Comparison of ENCODE assay signal across 17 cellular contexts in genomic region chr18:40133253-40133652, GRCh38.
DNase-seq lines count a peak whose midpoint lies in the region; ATAC-seq, FAIRE-seq and TF ChIP-seq lines count a peak whose summit lies in the region.
"Had no signal": no experiment of that assay in that cellular context is flagged by ENCODE, and none has a peak within 500 bp of the region (broad histone marks: within the 10 kb centered on the region; RNA-seq: fewer than 3 reads in every experiment).

No MANE protein-coding gene starts in this region.

- no peak overlapping the region for H3K18ac ChIP-seq in mesendoderm (ENCODE audit: low read length)

- H3K79me1 ChIP-seq in mesendoderm (ENCODE audit: low read length), result no peaks in the 10 kb centered on the region

- no peak overlapping the region for H2BK15ac ChIP-seq in mesendoderm (replicated peaks; ENCODE audit: low read depth)

- H3K27me3 ChIP-seq in GM23338 (ENCODE audit: insufficient read depth), result no peaks in the 10 kb centered on the region
- H3K27me3 ChIP-seq in GM12878 (replicated peaks in 1 of 2; ENCODE audit: control insufficient read depth in 2 of 2, insufficient read depth in 2 of 2, low read length in 1 of 2), result no peaks in the 10 kb centered on the region
- no peaks in the 10 kb centered on the region for H3K27me3 ChIP-seq in mesendoderm (ENCODE audit: insufficient read depth, low read length, poor library complexity)
- H3K27me3 ChIP-seq: BE2C had no signal

- no peak overlapping the region for H2AK5ac ChIP-seq in mesendoderm (ENCODE audit: low read length)

- no peak overlapping the region for H2BK120ac ChIP-seq in mesendoderm (ENCODE audit: low read depth, low read length)

- no peak overlapping the region for H3K4me2 ChIP-seq in GM23338
- H3K4me2 ChIP-seq in GM12878 (ENCODE audit: control insufficient read depth, insufficient read depth), result no peak overlapping the region
- no peak overlapping the region for H3K4me2 ChIP-seq in mesendoderm (ENCODE audit: low read length)
- H3K4me2 ChIP-seq: A549 had no signal

- TF ChIP-seq POLR2A in GM12878 (IDR thresholded peaks at IDR 0.05; ENCODE audit: low read depth, low read length), result no peak

- no peak overlapping the region for H2AFZ ChIP-seq in GM23338
- H2AFZ ChIP-seq in GM12878 (ENCODE audit: control insufficient read depth, low read depth, low read length), result no peak overlapping the region

- no peak overlapping the region for H3K9ac ChIP-seq in GM12878 (ENCODE audit: control insufficient read depth, insufficient read depth, low read length)
- H3K9ac ChIP-seq in mesendoderm (ENCODE audit: low read length), result no peak overlapping the region

- no peaks in the 10 kb centered on the region; the same call in 1 of the 3 replicates for H3K9me3 ChIP-seq in GM12878 (replicated peaks; ENCODE audit: control insufficient read depth, insufficient read depth, low read length)
- H3K9me3 ChIP-seq: A549, BE2C had no signal

- TF ChIP-seq EP300 in GM12878 (IDR thresholded peaks at IDR 0.05; ENCODE audit: borderline replicate concordance in 1 of 2, control insufficient read depth in 1 of 2, low read depth in 2 of 2, low read length in 2 of 2), result 0 out of 4 replicates have a peak, but pooled peaks of 1 of the 2 experiments have one; percentile 12

- H2BK5ac ChIP-seq in mesendoderm (ENCODE audit: low read length), result no peak overlapping the region

- 22% methylated on average over 2 of the region's 2 CpGs for WGBS in GM12878 (ENCODE audit: insufficient coverage, insufficient replicate concordance, low lambda C conversion rate, missing lambda C conversion rate)
- no CpG with 5 or more reads among the region's 2 CpGs for WGBS in mesendoderm (ENCODE audit: extremely low coverage, insufficient coverage, low lambda C conversion rate)

- RAD21 ChIA-PET in GM12878 (lab: Charles Lee; ENCODE audit: unreplicated experiment), result interaction anchor here (0.6 to 3.3 kb wide), 3 partner anchors 23 to 99 kb away, joined by 3 to 19 read pairs (median 6); no protein-coding TSS in a partner anchor

- no peak overlapping the region for H3K27ac Mint-ChIP-seq in GM23338
- H3K27ac Mint-ChIP-seq: CD4-positive, alpha-beta memory T cell had no signal

- POLR2A ChIA-PET in GM12878 (lab: Charles Lee), result interaction anchor here (1.5 to 1.7 kb wide), 3 partner anchors 10 to 24 kb away, joined by 5 to 7 read pairs (median 6); no protein-coding TSS in a partner anchor

- peaks cover 5% of the 10 kb centered on the region; the same call in 1 of the 2 replicates for H3K36me3 ChIP-seq in GM23338 (ENCODE audit: insufficient read depth)
- no peaks in the 10 kb centered on the region for H3K36me3 ChIP-seq in GM12878 (ENCODE audit: control insufficient read depth in 2 of 2, insufficient read depth in 2 of 2, low read length in 1 of 2)
- H3K36me3 ChIP-seq in mesendoderm (ENCODE audit: control insufficient read depth, insufficient read depth, low read length), result no peaks in the 10 kb centered on the region
- H3K36me3 ChIP-seq: BE2C had no signal

- H3K9me3 Mint-ChIP-seq in GM23338, result peaks cover 49% of the 10 kb centered on the region

- peaks cover 2% of the 10 kb centered on the region for H3K27me3 Mint-ChIP-seq in GM23338 (ENCODE audit: insufficient read depth, low read depth, poor library complexity)
- H3K27me3 Mint-ChIP-seq: CD4-positive, alpha-beta memory T cell had no signal

- H3K4me3 Mint-ChIP-seq in GM23338, result no peak overlapping the region
- H3K4me3 Mint-ChIP-seq: CD4-positive, alpha-beta memory T cell had no signal

- CTCF ChIA-PET in GM12878 (lab: Yijun Ruan, JAX), result interaction anchor here (1.6 kb wide), 1 partner anchor 13 kb away, joined by 6 read pairs; no protein-coding TSS in a partner anchor

- DNase-seq in GM23338 (ENCODE audit: low spot score) (peak; percentile 24), NCI-H146 treated with DMSO at 0.1 percent for 48 hours (lab: John Stamatoyannopoulos, UW; ENCODE audit: unreplicated experiment) (peak; percentile 95), GM12878 (ENCODE audit: low read depth, low spot score) (no peak), mesendoderm (peak; percentile 38), NCI-H774 (lab: John Stamatoyannopoulos, UW) (no peak), GM13976 (ENCODE audit: low spot score) (no peak)
- DNase-seq: BE2C; CD4-positive, alpha-beta memory T cell; DMS79; IMR-90 had no signal

- H3K23ac ChIP-seq in mesendoderm (ENCODE audit: low read length), result no peak overlapping the region

- H3K4ac ChIP-seq in mesendoderm (ENCODE audit: low read depth, low read length), result no peak overlapping the region

- no peaks in the 10 kb centered on the region for H3F3A ChIP-seq in GM23338 (replicated peaks; ENCODE audit: low read depth)

- TF ChIP-seq RAD21 in GM12878 (IDR thresholded peaks at IDR 0.05; ENCODE audit: insufficient read depth, low read depth, low read length), result no peak

- no peak for TF ChIP-seq CTCF in GM23338 (conservative IDR thresholded peaks at IDR 0.05; ENCODE audit: low read depth in 2 of 2)
- no peak for TF ChIP-seq CTCF in GM12878 (IDR thresholded peaks at IDR 0.05 in 2 of 3, conservative IDR thresholded peaks at IDR 0.05 in 1 of 3; ENCODE audit: control insufficient read depth in 2 of 3, extremely low read depth in 1 of 3, insufficient read depth in 1 of 3, low read depth in 3 of 3, low read length in 3 of 3)
- TF ChIP-seq CTCF in GM13976 (IDR thresholded peaks at IDR 0.05; ENCODE audit: borderline replicate concordance, control extremely low read depth, extremely low read depth, insufficient read depth, missing control alignments), result no peak

- no TSS peak for BruUV-seq in GM12878 (replicated peaks; lab: Mats Ljungman, UMichigan)

- H3K4me1 Mint-ChIP-seq in GM23338, result no peaks in the 10 kb centered on the region
- H3K4me1 Mint-ChIP-seq: CD4-positive, alpha-beta memory T cell had no signal

- H3K4me3 ChIP-seq in GM23338, result no peak overlapping the region
- H3K4me3 ChIP-seq in GM12878, result no peak overlapping the region
- H3K4me3 ChIP-seq in mesendoderm (ENCODE audit: low read length), result peak overlapping the region; percentile 5
- H3K4me3 ChIP-seq: A549 had no signal

- H4K5ac ChIP-seq in mesendoderm (ENCODE audit: low read length), result no peak overlapping the region

- H3K36me3 Mint-ChIP-seq in GM23338 (ENCODE audit: low read depth), result peaks cover 34% of the 10 kb centered on the region
- H3K36me3 Mint-ChIP-seq: CD4-positive, alpha-beta memory T cell had no signal

- no peak overlapping the region for H3K56ac ChIP-seq in mesendoderm (ENCODE audit: low read length)

- no peak for ATAC-seq in GM23338
- ATAC-seq in GM12878, result peak; percentile 70
- no peak for ATAC-seq in GM19023 (IDR thresholded peaks at IDR 0.05; ENCODE audit: unreplicated experiment)
- ATAC-seq: A549, HCT116 had no signal

- H4K8ac ChIP-seq in mesendoderm (ENCODE audit: low read depth, low read length), result no peak overlapping the region

- peaks cover 5% of the 10 kb centered on the region; the same call in 1 of the 2 replicates for H3K9me2 ChIP-seq in GM23338 (ENCODE audit: insufficient read depth)

- H3K27ac ChIP-seq in GM23338 (ENCODE audit: low read depth) (no peak overlapping the region), GM12878 (ENCODE audit: control insufficient read depth, insufficient read depth) (no peak overlapping the region), mesendoderm (ENCODE audit: low read depth, low read length) (no peak overlapping the region)
- H3K27ac ChIP-seq: A549, C4-2B had no signal

- H4K20me1 ChIP-seq in GM23338 (replicated peaks; ENCODE audit: insufficient read depth), result no peaks in the 10 kb centered on the region
- no peaks in the 10 kb centered on the region for H4K20me1 ChIP-seq in GM12878 (ENCODE audit: control insufficient read depth, insufficient read depth)

- no peaks in the 10 kb centered on the region for H3K79me2 ChIP-seq in GM23338 (replicated peaks; ENCODE audit: insufficient read depth)
- no peaks in the 10 kb centered on the region for H3K79me2 ChIP-seq in GM12878 (ENCODE audit: control insufficient read depth, insufficient read depth, low read length)
- no peaks in the 10 kb centered on the region for H3K79me2 ChIP-seq in mesendoderm (ENCODE audit: control insufficient read depth, insufficient read depth, low read length)

- SMC1A ChIA-PET in GM12878 (lab: Charles Lee; ENCODE audit: uncharacterized antibody, unreplicated experiment), result interaction anchor here (1.0 to 3.9 kb wide), 6 partner anchors 10 to 28 kb away, joined by 3 to 22 read pairs (median 6); no protein-coding TSS in a partner anchor

- no peaks in the 10 kb centered on the region for H3K4me1 ChIP-seq in GM23338 (ENCODE audit: insufficient read depth)
- no peaks in the 10 kb centered on the region for H3K4me1 ChIP-seq in GM12878 (ENCODE audit: control insufficient read depth, insufficient read depth, low read length)
- H3K4me1 ChIP-seq in mesendoderm (ENCODE audit: control insufficient read depth, low read depth, low read length), result no peaks in the 10 kb centered on the region
- H3K4me1 ChIP-seq: A549, BE2C had no signal

- no peak for FAIRE-seq in GM12878 (lab: Jason Lieb, UNC)
- FAIRE-seq: A549, G401.6, GM12892, H54 had no signal

- in situ Hi-C loops in GM12878 (cut with MboI) (loop anchor here (25.0 kb wide), 2 partner anchors 96 to 1196 kb away; no protein-coding TSS in a partner anchor), GM13976 (cut with MboI; ENCODE audit: low sequenced_read_pairs, unreplicated experiment) (no loop called here)

- intact Hi-C loops in GM12878 (cut with micrococcal nuclease; ENCODE audit: unreplicated experiment), result loop anchor here (1.0 kb wide), 1 partner anchor 24 kb away; no protein-coding TSS in a partner anchor

TF ChIP-seq in GM23338, 12 proteins besides CTCF, POLR2A, EP300 and RAD21:
- TF ChIP-seq ZNF114 (CRISPR knock-in tag; IDR thresholded peaks at IDR 0.05) (no peak), EZH2 (IDR thresholded peaks at IDR 0.05; ENCODE audit: low read depth, unreplicated experiment) (no peak)

TF ChIP-seq in GM12878, 131 proteins besides CTCF, POLR2A, EP300 and RAD21 (continues in another document):
- TF ChIP-seq SPI1 (IDR thresholded peaks at IDR 0.05; ENCODE audit: borderline replicate concordance, insufficient read depth, low read depth, low read length) (no peak), USF2 (IDR thresholded peaks at IDR 0.05; ENCODE audit: borderline replicate concordance, low read depth, low read length) (no peak), CBX5 (IDR thresholded peaks at IDR 0.05; ENCODE audit: low read depth) (no peak), RUNX3 (IDR thresholded peaks at IDR 0.05; ENCODE audit: low read length) (no peak)

Comparison
In these comparisons a context has a peak if more than half of its experiments do, and no peak if none do; other contexts are left out.
1. DNase-seq: peak in GM23338 (single experiment), NCI-H146 treated with DMSO at 0.1 percent for 48 hours (single experiment) and mesendoderm (single experiment); none in GM12878 (single experiment), NCI-H774 (single experiment) and GM13976 (single experiment).